28 cellular contexts compared by ENCODE assay signal in the genomic region with DNA sequence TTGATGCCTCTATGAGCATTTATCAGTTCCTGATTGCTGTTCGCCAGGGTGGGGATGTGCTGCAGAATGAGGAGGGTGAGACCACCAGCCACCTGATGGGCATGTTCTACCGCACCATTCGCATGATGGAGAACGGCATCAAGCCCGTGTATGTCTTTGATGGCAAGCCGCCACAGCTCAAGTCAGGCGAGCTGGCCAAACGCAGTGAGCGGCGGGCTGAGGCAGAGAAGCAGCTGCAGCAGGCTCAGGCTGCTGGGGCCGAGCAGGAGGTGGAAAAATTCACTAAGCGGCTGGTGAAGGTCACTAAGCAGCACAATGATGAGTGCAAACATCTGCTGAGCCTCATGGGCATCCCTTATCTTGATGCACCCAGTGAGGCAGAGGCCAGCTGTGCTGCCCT. TPM values are rescaled to one million over a fixed set of nuclear protein-coding genes. Genes with fewer than 3 reads are reported as not detected.
A peak's percentile ranks its signal among the peaks of the same experiment; 100 is the strongest.
DNase-seq lines count a peak whose midpoint lies in the region; ATAC-seq and TF ChIP-seq lines count a peak whose summit lies in the region.
"Had no signal": no experiment of that assay in that cellular context is flagged by ENCODE, and none has a peak within 500 bp of the region (broad histone marks: within the 10 kb centered on the region; RNA-seq: fewer than 3 reads in every experiment).

No MANE protein-coding gene starts in this region.

- no peaks in the 10 kb centered on the region for H3K9me2 ChIP-seq in OCI-LY1 (ENCODE audit: low read depth, low read length)

- no peaks in the 10 kb centered on the region for H3K9me3 Mint-ChIP-seq in activated naive CD4-positive, alpha-beta T cell treated with anti-CD3 and anti-CD28 coated beads, Interleukin-2, amount 50 U/mL, for 72 hours
- no peaks in the 10 kb centered on the region for H3K9me3 Mint-ChIP-seq in activated naive CD8-positive, alpha-beta T cell treated with anti-CD3 and anti-CD28 coated beads, Interleukin-2, amount 50 U/mL, for 24 hours
- no peaks in the 10 kb centered on the region for H3K9me3 Mint-ChIP-seq in naive thymus-derived CD8-positive, alpha-beta T cell
- H3K9me3 Mint-ChIP-seq: activated B cell treated with CpG ODN at 0.5 μM for 24 hours; naive thymus-derived CD4-positive, alpha-beta T cell; stimulated activated naive CD8-positive, alpha-beta T cell treated with anti-CD3 and anti-CD28 coated beads, Interleukin-15, amount 100 ng/mL, for 72 hours had no signal

- no peak overlapping the region for H4K12ac ChIP-seq in trophoblast cell (ENCODE audit: low read depth, low read length)

- peaks cover 48 to 58% of the 10 kb centered on the region in 2 donors for H3K36me3 Mint-ChIP-seq in activated naive CD4-positive, alpha-beta T cell treated with anti-CD3 and anti-CD28 coated beads, Interleukin-2, amount 50 U/mL, for 72 hours
- peaks cover 67% of the 10 kb centered on the region for H3K36me3 Mint-ChIP-seq in activated naive CD8-positive, alpha-beta T cell treated with anti-CD3 and anti-CD28 coated beads, Interleukin-2, amount 50 U/mL, for 24 hours (ENCODE audit: low read depth)
- H3K36me3 Mint-ChIP-seq in naive thymus-derived CD8-positive, alpha-beta T cell = peaks cover 0 to 17% (median 0%) of the 10 kb centered on the region in 3 donors

- no peak overlapping the region for H2BK12ac ChIP-seq in trophoblast cell (ENCODE audit: low read length)

- no CpG with 5 or more reads among the region's 12 CpGs for WGBS in trophoblast cell (ENCODE audit: extremely low coverage, insufficient coverage, insufficient read length)
- WGBS in psoas muscle, 3 donors = 62 to 71% (median 70%) methylated on average over 12 of the region's 12 CpGs

- H3K4me1 ChIP-seq in OCI-LY1 (ENCODE audit: insufficient read depth, low read length, severe bottlenecking) = peaks cover 59% of the 10 kb centered on the region
- peaks cover 3 to 5% of the 10 kb centered on the region in 2 experiments for H3K4me1 ChIP-seq in trophoblast cell (ENCODE audit: control insufficient read depth in 1 of 2, insufficient read depth in 2 of 2, low read length in 2 of 2)
- peaks cover 20% of the 10 kb centered on the region for H3K4me1 ChIP-seq in psoas muscle
- H3K4me1 ChIP-seq in gastrocnemius medialis = peaks cover 24% of the 10 kb centered on the region in 2 donors

- H3F3A ChIP-seq in OCI-LY1 (ENCODE audit: insufficient read depth, low read length) = peaks cover 4% of the 10 kb centered on the region; the same call in 1 of the 2 replicates

- in situ Hi-C loops in gastrocnemius medialis (cut with MboI; ENCODE audit: low sequenced_read_pairs in 4 of 4) = loop anchor here in 3 of 4 donors (5.0 to 25.0 kb wide), 5 partner anchors 99 to 517 kb away; a partner anchor contains a TSS

- ATAC-seq in activated naive CD4-positive, alpha-beta T cell treated with anti-CD3 and anti-CD28 coated beads, Interleukin-2, amount 50 U/mL, for 72 hours = no peak
- no peak for ATAC-seq in activated naive CD8-positive, alpha-beta T cell treated with anti-CD3 and anti-CD28 coated beads, Interleukin-2, amount 50 U/mL, for 24 hours
- ATAC-seq in naive thymus-derived CD8-positive, alpha-beta T cell = no peak
- no peak for ATAC-seq in psoas muscle
- no peak for ATAC-seq in gastrocnemius medialis
- ATAC-seq: HCT116; naive thymus-derived CD4-positive, alpha-beta T cell; Panc1; pancreas; right cardiac atrium; stimulated activated naive CD8-positive, alpha-beta T cell treated with anti-CD3 and anti-CD28 coated beads, Interleukin-15, amount 100 ng/mL, for 72 hours had no signal

- no peaks in the 10 kb centered on the region for H4K20me1 ChIP-seq in OCI-LY1 (ENCODE audit: insufficient read depth, low read length)

- peak overlapping the region; percentile 53 for H3K4ac ChIP-seq in trophoblast cell (ENCODE audit: low read depth, low read length)

- TF ChIP-seq POLR2A in gastrocnemius medialis (IDR thresholded peaks at IDR 0.05) = no peak

- DNase-seq in activated naive CD4-positive, alpha-beta T cell treated with anti-CD3 and anti-CD28 coated beads, Interleukin-2, amount 50 U/mL, for 72 hours (ENCODE audit: low spot score in 2 of 2) = no peak
- no peak for DNase-seq in activated naive CD4-positive, alpha-beta T cell treated with anti-CD3 and anti-CD28 coated beads, Interleukin-2, amount 50 U/mL, for 16 hours
- no peak for DNase-seq in activated naive CD8-positive, alpha-beta T cell treated with anti-CD3 and anti-CD28 coated beads, Interleukin-2, amount 50 U/mL, for 24 hours
- DNase-seq in trophoblast cell (no peak), psoas muscle (no peak), gastrocnemius medialis (no peak)
- DNase-seq in naive thymus-derived CD8-positive, alpha-beta T cell = no peak
- DNase-seq: activated B cell treated with CpG ODN at 0.5 μM for 24 hours; activated effector memory CD4-positive, alpha-beta T cell treated with anti-CD3 and anti-CD28 coated beads, Interleukin-2, amount 50 U/mL, for 16 hours; anterior cingulate cortex; caudate nucleus; DMS53; head of caudate nucleus; Kasumi-1; naive thymus-derived CD4-positive, alpha-beta T cell; NCI-H1930; NCI-H446; stimulated activated CD4-positive, alpha-beta T cell treated with anti-CD3 and anti-CD28 coated beads, Interleukin-12 subunit alpha, Interleukin-12 subunit beta, amount 100 ng/mL, for 4 hours; stimulated activated CD4-positive, alpha-beta T cell treated with anti-CD3 and anti-CD28 coated beads, Interleukin-4, amount 100 ng/mL, for 4 hours; stimulated activated naive CD8-positive, alpha-beta T cell treated with anti-CD3 and anti-CD28 coated beads, Interleukin-15, amount 100 ng/mL, for 72 hours; T-helper 9 cell had no signal

- peaks cover 55% of the 10 kb centered on the region for H3K4me1 Mint-ChIP-seq in activated naive CD8-positive, alpha-beta T cell treated with anti-CD3 and anti-CD28 coated beads, Interleukin-2, amount 50 U/mL, for 24 hours
- peaks cover 11 to 38% (median 20%) of the 10 kb centered on the region in 4 donors for H3K4me1 Mint-ChIP-seq in naive thymus-derived CD8-positive, alpha-beta T cell

- H2BK120ac ChIP-seq in trophoblast cell (ENCODE audit: insufficient read depth, low read length, poor library complexity) = no peak overlapping the region

- H3K79me2 ChIP-seq in OCI-LY1 (ENCODE audit: insufficient read depth, low read length) (peaks cover 50% of the 10 kb centered on the region), trophoblast cell (ENCODE audit: control insufficient read depth, insufficient read depth, low read length, poor library complexity) (peaks cover 20% of the 10 kb centered on the region)

- intact Hi-C loops in psoas muscle (cut with DNase I) = loop anchor here (5.0 to 10.0 kb wide), 5 partner anchors 77 to 312 kb away; a partner anchor contains a TSS
- intact Hi-C loops in gastrocnemius medialis (cut with DNase I; ENCODE audit: low total_unique reads) = loop anchor here (5.0 kb wide), 1 partner anchor 77 kb away; no protein-coding TSS in a partner anchor

- H3K27ac Mint-ChIP-seq in activated naive CD4-positive, alpha-beta T cell treated with anti-CD3 and anti-CD28 coated beads, Interleukin-2, amount 50 U/mL, for 72 hours = peak overlapping the region; percentile 68 to 77
- no peak overlapping the region for H3K27ac Mint-ChIP-seq in activated naive CD8-positive, alpha-beta T cell treated with anti-CD3 and anti-CD28 coated beads, Interleukin-2, amount 50 U/mL, for 24 hours
- H3K27ac Mint-ChIP-seq in naive thymus-derived CD8-positive, alpha-beta T cell = peak overlapping the region in 1 of 10 donors; percentile 17
- H3K27ac Mint-ChIP-seq: activated B cell treated with CpG ODN at 0.5 μM for 24 hours; stimulated activated naive CD8-positive, alpha-beta T cell treated with anti-CD3 and anti-CD28 coated beads, Interleukin-15, amount 100 ng/mL, for 72 hours had no signal

- no peak overlapping the region for H2AFZ ChIP-seq in OCI-LY1 (ENCODE audit: low read length)
- no peak overlapping the region for H2AFZ ChIP-seq in trophoblast cell (ENCODE audit: insufficient read depth, low read length, poor library complexity)

- no peak overlapping the region for H4K8ac ChIP-seq in trophoblast cell (ENCODE audit: low read depth, low read length)

- H3K18ac ChIP-seq in trophoblast cell (ENCODE audit: low read length) = peak overlapping the region; percentile 38

- H3K27me3 ChIP-seq in OCI-LY1 (ENCODE audit: insufficient read depth, low read length) (no peaks in the 10 kb centered on the region), trophoblast cell (ENCODE audit: insufficient read depth, low read length) (no peaks in the 10 kb centered on the region), psoas muscle (ENCODE audit: insufficient read depth in 3 of 3, low read length in 2 of 3) (no peaks in the 10 kb centered on the region), gastrocnemius medialis (no peaks in the 10 kb centered on the region)
- H3K27me3 ChIP-seq: dorsolateral prefrontal cortex, pancreas, tibial nerve had no signal

- no peak overlapping the region for H2BK5ac ChIP-seq in trophoblast cell (ENCODE audit: low read depth, low read length, poor library complexity)

- no peak overlapping the region for H4K91ac ChIP-seq in trophoblast cell (ENCODE audit: low read depth, low read length)

- H2AK5ac ChIP-seq in trophoblast cell (ENCODE audit: low read length) = no peak overlapping the region

- H3K36me3 ChIP-seq in OCI-LY1 (ENCODE audit: insufficient read depth, low read length) (peaks cover 54% of the 10 kb centered on the region), trophoblast cell (ENCODE audit: control insufficient read depth in 1 of 2, insufficient read depth in 2 of 2, low read length in 2 of 2) (peaks cover 14 to 24% of the 10 kb centered on the region in 2 experiments), psoas muscle (ENCODE audit: insufficient read depth in 1 of 2, low read depth in 1 of 2) (peaks cover 0 to 8% of the 10 kb centered on the region in 2 donors), gastrocnemius medialis (peaks cover 0 to 8% of the 10 kb centered on the region in 2 donors)
- H3K36me3 ChIP-seq: pancreas had no signal

- TF ChIP-seq CTCF in OCI-LY1 (IDR thresholded peaks at IDR 0.05; ENCODE audit: low read length) (no peak), psoas muscle (IDR thresholded peaks at IDR 0.05) (no peak), gastrocnemius medialis (IDR thresholded peaks at IDR 0.05 in 4 of 5, conservative IDR thresholded peaks at IDR 0.05 in 1 of 5) (no peak)

- peak overlapping the region; percentile 54 for H3K4me3 Mint-ChIP-seq in activated naive CD8-positive, alpha-beta T cell treated with anti-CD3 and anti-CD28 coated beads, Interleukin-2, amount 50 U/mL, for 24 hours
- H3K4me3 Mint-ChIP-seq in naive thymus-derived CD8-positive, alpha-beta T cell = peak overlapping the region in 3 of 10 donors; percentile 7 to 53 (median 26)
- H3K4me3 Mint-ChIP-seq: activated B cell treated with CpG ODN at 0.5 μM for 24 hours; stimulated activated naive CD8-positive, alpha-beta T cell treated with anti-CD3 and anti-CD28 coated beads, Interleukin-15, amount 100 ng/mL, for 72 hours had no signal

- no peak overlapping the region for H3K14ac ChIP-seq in trophoblast cell (ENCODE audit: low read length)

- peak overlapping the region; percentile 45; the same call in 1 of the 2 replicates for H3K4me2 ChIP-seq in OCI-LY1 (ENCODE audit: low read length)
- H3K4me2 ChIP-seq in trophoblast cell (ENCODE audit: low read length) = no peak overlapping the region

- H3K4me3 ChIP-seq in OCI-LY1 (ENCODE audit: low read depth, low read length, poor library complexity, severe bottlenecking) (peak overlapping the region; percentile 37), trophoblast cell (ENCODE audit: low read depth, low read length) (no peak overlapping the region), psoas muscle (no peak overlapping the region), gastrocnemius medialis (no peak overlapping the region)
- H3K4me3 ChIP-seq: dorsolateral prefrontal cortex, pancreas, tibial nerve had no signal

- no peak overlapping the region for H3K23ac ChIP-seq in trophoblast cell (ENCODE audit: low read length)

- peak overlapping the region; percentile 35; the same call in 1 of the 2 replicates for H3K9ac ChIP-seq in OCI-LY1 (ENCODE audit: low read length)
- no peak overlapping the region for H3K9ac ChIP-seq in trophoblast cell (ENCODE audit: low read length)

- H3K27ac ChIP-seq in OCI-LY1 (ENCODE audit: low read depth, low read length, poor library complexity, severe bottlenecking) (no peak overlapping the region), trophoblast cell (ENCODE audit: low read depth, low read length) (no peak overlapping the region), psoas muscle (no peak overlapping the region), gastrocnemius medialis (no peak overlapping the region)
- H3K27ac ChIP-seq: pancreas, tibial nerve had no signal

- peaks cover 15% of the 10 kb centered on the region for H3K79me1 ChIP-seq in trophoblast cell (ENCODE audit: low read length)

- H3K9me3 ChIP-seq in OCI-LY1 (ENCODE audit: low read length) = no peaks in the 10 kb centered on the region
- H3K9me3 ChIP-seq in trophoblast cell (ENCODE audit: insufficient read depth, low read depth, low read length) = no peaks in the 10 kb centered on the region
- no peaks in the 10 kb centered on the region for H3K9me3 ChIP-seq in psoas muscle
- no peaks in the 10 kb centered on the region for H3K9me3 ChIP-seq in gastrocnemius medialis
- H3K9me3 ChIP-seq: pancreas, tibial nerve had no signal

- H3K27me3 Mint-ChIP-seq in activated naive CD8-positive, alpha-beta T cell treated with anti-CD3 and anti-CD28 coated beads, Interleukin-2, amount 50 U/mL, for 24 hours = no peaks in the 10 kb centered on the region
- no peaks in the 10 kb centered on the region for H3K27me3 Mint-ChIP-seq in naive thymus-derived CD8-positive, alpha-beta T cell
- H3K27me3 Mint-ChIP-seq: activated B cell treated with CpG ODN at 0.5 μM for 24 hours; naive thymus-derived CD4-positive, alpha-beta T cell; stimulated activated naive CD8-positive, alpha-beta T cell treated with anti-CD3 and anti-CD28 coated beads, Interleukin-15, amount 100 ng/mL, for 72 hours had no signal

- POLR2A ChIA-PET in naive thymus-derived CD8-positive, alpha-beta T cell (lab: Charles Lee) = interaction anchor here (1.1 kb wide), 1 partner anchor 153 kb away, joined by 3 read pairs; no protein-coding TSS in a partner anchor

RNA-seq across cellular contexts. Expression of a gene that starts 2.7 kb away (rescaled TPM):
- total RNA-seq in activated naive CD4-positive, alpha-beta T cell treated with anti-CD3 and anti-CD28 coated beads, Interleukin-2, amount 50 U/mL, for 72 hours = 100 to 1,000 TPM in 1 of 2 donors, 10 to 100 TPM in 1; 80.5 to 104 TPM
- polyA plus RNA-seq in trophoblast cell (2013) = 53.9 and 58.2 TPM in 2 replicates
- total RNA-seq in naive thymus-derived CD8-positive, alpha-beta T cell = 1 to 10 TPM; 8.3 to 8.6 TPM
- polyA plus RNA-seq in naive thymus-derived CD8-positive, alpha-beta T cell = 10 to 100 TPM in 2 of 3 donors, 1 to 10 TPM in 1; 10.0 to 13.1 (median 10.2) TPM
- 10 to 100 TPM in 2 of 4 donors, 1 to 10 TPM in 2; 5.7 to 10.5 (median 8.5) TPM for total RNA-seq in psoas muscle
- 10 to 100 TPM; 10.3 to 30.3 (median 17.1) TPM for polyA plus RNA-seq in psoas muscle
- total RNA-seq in gastrocnemius medialis = 10 to 100 TPM in 2 of 4 donors, 1 to 10 TPM in 2; 7.4 to 15.7 (median 9.5) TPM

RNA-seq across cellular contexts. Expression of a gene that starts 3.1 kb away (rescaled TPM):
- 100 to 1,000 TPM; 145 to 153 TPM for total RNA-seq in activated naive CD4-positive, alpha-beta T cell treated with anti-CD3 and anti-CD28 coated beads, Interleukin-2, amount 50 U/mL, for 72 hours
- polyA plus RNA-seq in trophoblast cell (2013) = 246 and 256 TPM in 2 replicates
- 10 to 100 TPM; 84.4 to 87.7 TPM for total RNA-seq in naive thymus-derived CD8-positive, alpha-beta T cell
- polyA plus RNA-seq in naive thymus-derived CD8-positive, alpha-beta T cell = 100 to 1,000 TPM; 205 to 256 (median 225) TPM
- 10 to 100 TPM; 76.0 to 93.2 (median 80.9) TPM for total RNA-seq in psoas muscle
- 100 to 1,000 TPM; 152 to 177 (median 159) TPM for polyA plus RNA-seq in psoas muscle
- total RNA-seq in gastrocnemius medialis = 10 to 100 TPM; 36.5 to 51.8 (median 47.2) TPM

RNA-seq across cellular contexts. Expression of a gene that starts 21.3 kb away (rescaled TPM):
- 10 to 100 TPM; 16.1 to 28.9 TPM for total RNA-seq in activated naive CD4-positive, alpha-beta T cell treated with anti-CD3 and anti-CD28 coated beads, Interleukin-2, amount 50 U/mL, for 72 hours
- polyA plus RNA-seq in trophoblast cell (2013) = 83.8 and 84.0 TPM in 2 replicates
- total RNA-seq in naive thymus-derived CD8-positive, alpha-beta T cell = under 1 TPM; 0.55 to 0.60 TPM
- 1 to 10 TPM in 2 of 3 donors, not detected in 1; 1.7 to 4.7 TPM for polyA plus RNA-seq in naive thymus-derived CD8-positive, alpha-beta T cell
- 10 to 100 TPM; 13.7 to 93.2 (median 20.6) TPM for total RNA-seq in psoas muscle
- polyA plus RNA-seq in psoas muscle = 10 to 100 TPM in 2 of 3 donors, 1 to 10 TPM in 1; 8.6 to 70.8 (median 16.9) TPM
- 100 to 1,000 TPM in 1 of 4 donors, 10 to 100 TPM in 3; 25.4 to 209 (median 62.5) TPM for total RNA-seq in gastrocnemius medialis

RNA-seq across cellular contexts. Expression of a gene that starts 32.6 kb away (rescaled TPM):
- total RNA-seq in activated naive CD4-positive, alpha-beta T cell treated with anti-CD3 and anti-CD28 coated beads, Interleukin-2, amount 50 U/mL, for 72 hours = 10 to 100 TPM; 42.6 to 55.1 TPM
- polyA plus RNA-seq in trophoblast cell (2013) = 538 and 565 TPM in 2 replicates
- total RNA-seq in naive thymus-derived CD8-positive, alpha-beta T cell = not detected
- 1 to 10 TPM in 2 of 3 donors, under 1 TPM in 1; 0.06 to 9.6 (median 4.2) TPM for polyA plus RNA-seq in naive thymus-derived CD8-positive, alpha-beta T cell
- total RNA-seq in psoas muscle (1 to 10 TPM; 3.3 to 8.4 (median 6.0) TPM), gastrocnemius medialis (1 to 10 TPM; 1.5 to 6.4 (median 4.0) TPM)
- 1 to 10 TPM; 2.2 to 5.5 (median 3.6) TPM for polyA plus RNA-seq in psoas muscle

RNA-seq across cellular contexts. Expression of a gene that starts 43.0 kb away (rescaled TPM):
- 1 to 10 TPM in 1 of 2 donors, under 1 TPM in 1; 0.93 to 1.6 TPM for total RNA-seq in activated naive CD4-positive, alpha-beta T cell treated with anti-CD3 and anti-CD28 coated beads, Interleukin-2, amount 50 U/mL, for 72 hours
- 9.8 and 10.4 TPM in 2 replicates for polyA plus RNA-seq in trophoblast cell (2013)
- total RNA-seq in naive thymus-derived CD8-positive, alpha-beta T cell = under 1 TPM; 0.47 to 0.68 TPM
- polyA plus RNA-seq in naive thymus-derived CD8-positive, alpha-beta T cell = under 1 TPM in 2 of 3 donors, not detected in 1; 0.26 to 0.52 TPM
- under 1 TPM in 3 of 4 donors, not detected in 1; 0.15 to 0.24 (median 0.24) TPM for total RNA-seq in psoas muscle
- under 1 TPM; 0.01 to 0.08 (median 0.08) TPM for polyA plus RNA-seq in psoas muscle
- under 1 TPM in 1 of 4 donors, not detected in 3; 0.07 TPM for total RNA-seq in gastrocnemius medialis

Comparison
In these comparisons a context has a peak if more than half of its experiments do, and no peak if none do; other contexts are left out.
1. RNA of a gene that starts 2.7 kb away (total RNA-seq): 80.5 to 104 TPM in activated naive CD4-positive, alpha-beta T cell treated with anti-CD3 and anti-CD28 coated beads, Interleukin-2, amount 50 U/mL, for 72 hours; 7.4 to 15.7 TPM in gastrocnemius medialis, 5.7 to 10.5 TPM in psoas muscle and 8.3 to 8.6 TPM in naive thymus-derived CD8-positive, alpha-beta T cell; every median in the first group is over 4 times any median in the second.
2. RNA of a gene that starts 21.3 kb away (total RNA-seq): 25.4 to 209 TPM in gastrocnemius medialis, 16.1 to 28.9 TPM in activated naive CD4-positive, alpha-beta T cell treated with anti-CD3 and anti-CD28 coated beads, Interleukin-2, amount 50 U/mL, for 72 hours and 13.7 to 93.2 TPM in psoas muscle; 0.55 to 0.60 TPM in naive thymus-derived CD8-positive, alpha-beta T cell; every median in the first group is over 4 times any median in the second.